2 cellular contexts compared by ENCODE assay signal in genomic region chr5:149988126-149988525, GRCh38.
TF ChIP-seq lines count a peak whose summit lies in the region.

No MANE protein-coding gene starts in this region.

TF ChIP-seq in Ishikawa, 13 proteins besides CTCF, POLR2A, EP300 and RAD21:
- TF ChIP-seq CEBPB (IDR thresholded peaks at IDR 0.05) (0 out of 2 replicates have a peak, but pooled peaks have one; percentile 17), EGR1 (IDR thresholded peaks at IDR 0.05) (no peak)
TF ChIP-seq in Ishikawa: peak in this region for 1.

TF ChIP-seq in K562, 482 proteins besides CTCF, POLR2A, EP300 and RAD21:
- TF ChIP-seq ZNF165 (CRISPR knock-in tag; IDR thresholded peaks at IDR 0.05; ENCODE audit: borderline replicate concordance) (no peak), ARID2 (IDR thresholded peaks at IDR 0.05) (no peak), POLR2G (IDR thresholded peaks at IDR 0.05; ENCODE audit: low read depth, low read length) (no peak), CHD2 (IDR thresholded peaks at IDR 0.05; ENCODE audit: low read depth, low read length) (no peak), CEBPB (tag; IDR thresholded peaks at IDR 0.05) (peak; percentile 71)
